In the genomic region with DNA sequence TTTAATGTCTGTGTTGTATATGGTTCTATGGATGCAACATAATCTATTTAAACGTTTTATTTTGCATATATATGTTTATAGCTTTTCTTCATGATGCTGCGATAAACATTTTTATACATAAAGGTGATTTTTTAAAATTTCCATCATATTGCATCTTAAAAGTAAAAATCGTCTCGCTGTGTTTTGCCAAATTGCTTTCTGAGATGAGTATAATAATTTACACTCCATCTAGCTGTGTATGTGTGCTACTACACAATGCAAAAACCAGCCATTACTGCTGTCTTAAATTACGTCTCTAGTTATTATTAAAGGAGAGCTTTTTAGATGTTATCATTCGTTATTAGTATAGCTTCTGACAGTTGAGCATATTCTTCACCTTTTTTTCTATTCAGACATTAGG, we compare ENCODE assay signal across 2 cellular contexts.
TF ChIP-seq lines count a peak whose summit lies in the region.

No MANE protein-coding gene starts in this region.

TF ChIP-seq in liver, 16 proteins besides CTCF, POLR2A, EP300 and RAD21 (continued from another document):
- TF ChIP-seq, protein P1, sequence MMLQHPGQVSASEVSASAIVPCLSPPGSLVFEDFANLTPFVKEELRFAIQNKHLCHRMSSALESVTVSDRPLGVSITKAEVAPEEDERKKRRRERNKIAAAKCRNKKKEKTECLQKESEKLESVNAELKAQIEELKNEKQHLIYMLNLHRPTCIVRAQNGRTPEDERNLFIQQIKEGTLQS (IDR thresholded peaks at IDR 0.05), result no peak
- TF ChIP-seq JUND (IDR thresholded peaks at IDR 0.05) (no peak), FOXA2 (IDR thresholded peaks at IDR 0.05) (no peak), HNF4A (conservative IDR thresholded peaks at IDR 0.05) (no peak), GABPA (IDR thresholded peaks at IDR 0.05 in 1 of 2, conservative IDR thresholded peaks at IDR 0.05 in 1 of 2) (no peak), ZBTB33 (IDR thresholded peaks at IDR 0.05) (no peak)

TF ChIP-seq in HepG2, 621 proteins besides CTCF, POLR2A, EP300 and RAD21 (continued from another document):
- TF ChIP-seq, protein P2, sequence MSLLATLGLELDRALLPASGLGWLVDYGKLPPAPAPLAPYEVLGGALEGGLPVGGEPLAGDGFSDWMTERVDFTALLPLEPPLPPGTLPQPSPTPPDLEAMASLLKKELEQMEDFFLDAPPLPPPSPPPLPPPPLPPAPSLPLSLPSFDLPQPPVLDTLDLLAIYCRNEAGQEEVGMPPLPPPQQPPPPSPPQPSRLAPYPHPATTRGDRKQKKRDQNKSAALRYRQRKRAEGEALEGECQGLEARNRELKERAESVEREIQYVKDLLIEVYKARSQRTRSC (CRISPR knock-in tag; IDR thresholded peaks at IDR 0.05; ENCODE audit: low read depth), result no peak
- TF ChIP-seq ZNF253 (CRISPR knock-in tag; IDR thresholded peaks at IDR 0.05; ENCODE audit: borderline replicate concordance) (no peak), EHMT2 (IDR thresholded peaks at IDR 0.05; ENCODE audit: borderline replicate concordance, low read depth, low read length) (no peak), STAT5B (CRISPR knock-in tag; IDR thresholded peaks at IDR 0.05) (no peak), SAFB2 (CRISPR knock-in tag; IDR thresholded peaks at IDR 0.05; ENCODE audit: borderline replicate concordance, low read depth) (no peak), ZNF367 (CRISPR knock-in tag; IDR thresholded peaks at IDR 0.05; ENCODE audit: borderline replicate concordance) (no peak), ZHX1 (CRISPR knock-in tag; IDR thresholded peaks at IDR 0.05; ENCODE audit: low read depth) (no peak), ZFP37 (CRISPR knock-in tag; IDR thresholded peaks at IDR 0.05; ENCODE audit: borderline replicate concordance) (no peak), ZNF292 (CRISPR knock-in tag; IDR thresholded peaks at IDR 0.05; ENCODE audit: borderline replicate concordance, low read depth) (no peak), ZNF446 (CRISPR knock-in tag; IDR thresholded peaks at IDR 0.05) (no peak)
- TF ChIP-seq, protein P3, sequence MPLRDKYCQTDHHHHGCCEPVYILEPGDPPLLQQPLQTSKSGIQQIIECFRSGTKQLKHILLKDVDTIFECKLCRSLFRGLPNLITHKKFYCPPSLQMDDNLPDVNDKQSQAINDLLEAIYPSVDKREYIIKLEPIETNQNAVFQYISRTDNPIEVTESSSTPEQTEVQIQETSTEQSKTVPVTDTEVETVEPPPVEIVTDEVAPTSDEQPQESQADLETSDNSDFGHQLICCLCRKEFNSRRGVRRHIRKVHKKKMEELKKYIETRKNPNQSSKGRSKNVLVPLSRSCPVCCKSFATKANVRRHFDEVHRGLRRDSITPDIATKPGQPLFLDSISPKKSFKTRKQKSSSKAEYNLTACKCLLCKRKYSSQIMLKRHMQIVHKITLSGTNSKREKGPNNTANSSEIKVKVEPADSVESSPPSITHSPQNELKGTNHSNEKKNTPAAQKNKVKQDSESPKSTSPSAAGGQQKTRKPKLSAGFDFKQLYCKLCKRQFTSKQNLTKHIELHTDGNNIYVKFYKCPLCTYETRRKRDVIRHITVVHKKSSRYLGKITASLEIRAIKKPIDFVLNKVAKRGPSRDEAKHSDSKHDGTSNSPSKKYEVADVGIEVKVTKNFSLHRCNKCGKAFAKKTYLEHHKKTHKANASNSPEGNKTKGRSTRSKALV (CRISPR knock-in tag; IDR thresholded peaks at IDR 0.05), result no peak
- TF ChIP-seq, protein P4, sequence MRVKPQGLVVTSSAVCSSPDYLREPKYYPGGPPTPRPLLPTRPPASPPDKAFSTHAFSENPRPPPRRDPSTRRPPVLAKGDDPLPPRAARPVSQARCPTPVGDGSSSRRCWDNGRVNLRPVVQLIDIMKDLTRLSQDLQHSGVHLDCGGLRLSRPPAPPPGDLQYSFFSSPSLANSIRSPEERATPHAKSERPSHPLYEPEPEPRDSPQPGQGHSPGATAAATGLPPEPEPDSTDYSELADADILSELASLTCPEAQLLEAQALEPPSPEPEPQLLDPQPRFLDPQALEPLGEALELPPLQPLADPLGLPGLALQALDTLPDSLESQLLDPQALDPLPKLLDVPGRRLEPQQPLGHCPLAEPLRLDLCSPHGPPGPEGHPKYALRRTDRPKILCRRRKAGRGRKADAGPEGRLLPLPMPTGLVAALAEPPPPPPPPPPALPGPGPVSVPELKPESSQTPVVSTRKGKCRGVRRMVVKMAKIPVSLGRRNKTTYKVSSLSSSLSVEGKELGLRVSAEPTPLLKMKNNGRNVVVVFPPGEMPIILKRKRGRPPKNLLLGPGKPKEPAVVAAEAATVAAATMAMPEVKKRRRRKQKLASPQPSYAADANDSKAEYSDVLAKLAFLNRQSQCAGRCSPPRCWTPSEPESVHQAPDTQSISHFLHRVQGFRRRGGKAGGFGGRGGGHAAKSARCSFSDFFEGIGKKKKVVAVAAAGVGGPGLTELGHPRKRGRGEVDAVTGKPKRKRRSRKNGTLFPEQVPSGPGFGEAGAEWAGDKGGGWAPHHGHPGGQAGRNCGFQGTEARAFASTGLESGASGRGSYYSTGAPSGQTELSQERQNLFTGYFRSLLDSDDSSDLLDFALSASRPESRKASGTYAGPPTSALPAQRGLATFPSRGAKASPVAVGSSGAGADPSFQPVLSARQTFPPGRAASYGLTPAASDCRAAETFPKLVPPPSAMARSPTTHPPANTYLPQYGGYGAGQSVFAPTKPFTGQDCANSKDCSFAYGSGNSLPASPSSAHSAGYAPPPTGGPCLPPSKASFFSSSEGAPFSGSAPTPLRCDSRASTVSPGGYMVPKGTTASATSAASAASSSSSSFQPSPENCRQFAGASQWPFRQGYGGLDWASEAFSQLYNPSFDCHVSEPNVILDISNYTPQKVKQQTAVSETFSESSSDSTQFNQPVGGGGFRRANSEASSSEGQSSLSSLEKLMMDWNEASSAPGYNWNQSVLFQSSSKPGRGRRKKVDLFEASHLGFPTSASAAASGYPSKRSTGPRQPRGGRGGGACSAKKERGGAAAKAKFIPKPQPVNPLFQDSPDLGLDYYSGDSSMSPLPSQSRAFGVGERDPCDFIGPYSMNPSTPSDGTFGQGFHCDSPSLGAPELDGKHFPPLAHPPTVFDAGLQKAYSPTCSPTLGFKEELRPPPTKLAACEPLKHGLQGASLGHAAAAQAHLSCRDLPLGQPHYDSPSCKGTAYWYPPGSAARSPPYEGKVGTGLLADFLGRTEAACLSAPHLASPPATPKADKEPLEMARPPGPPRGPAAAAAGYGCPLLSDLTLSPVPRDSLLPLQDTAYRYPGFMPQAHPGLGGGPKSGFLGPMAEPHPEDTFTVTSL (CRISPR knock-in tag; IDR thresholded peaks at IDR 0.05; ENCODE audit: borderline replicate concordance), result no peak
